In genomic region chr19:7900401-7900870, GRCh38 we compare ENCODE assay signal across 19 cellular contexts. TPM values are rescaled to one million over a fixed set of nuclear protein-coding genes. Genes with fewer than 3 reads are reported as not detected.
"Had no signal": no experiment of that assay in that cellular context is flagged by ENCODE, and none has a peak within 500 bp of the region (broad histone marks: within the 10 kb centered on the region; RNA-seq: fewer than 3 reads in every experiment).

No MANE protein-coding gene starts in this region.

- H3K27me3 ChIP-seq: ovary had no signal

- H3K4me3 ChIP-seq: coronary artery, ovary, tibial artery had no signal

- FAIRE-seq: endometrium, urothelium cell line had no signal

- H3K27me3 Mint-ChIP-seq: activated CD4-positive, alpha-beta T cell treated with anti-CD3 and anti-CD28 coated beads, Interleukin-2, amount 10 ng/mL, durations not matched to agents 7 days and 5 days had no signal

- DNase-seq: activated CD4-positive, alpha-beta T cell treated with anti-CD3 and anti-CD28 coated beads, Interleukin-2, amount 10 ng/mL, durations not matched to agents 7 days and 5 days; activated CD8-positive, alpha-beta memory T cell treated with anti-CD3 and anti-CD28 coated beads, Interleukin-2, amount 50 U/mL, for 4 hours; activated effector memory CD4-positive, alpha-beta T cell treated with anti-CD3 and anti-CD28 coated beads, Interleukin-2, amount 50 U/mL, for 16 hours; activated naive CD4-positive, alpha-beta T cell treated with anti-CD3 and anti-CD28 coated beads, Interleukin-2, amount 50 U/mL, for 16 hours; activated T-cell treated with anti-CD3 and anti-CD28 coated beads, Interleukin-2, amount 50 U/mL, for 48 hours; aorta; hippocampal formation; islet precursor cell; stimulated activated CD4-positive, alpha-beta T cell treated with anti-CD3 and anti-CD28 coated beads, Interleukin-2, amount 100 ng/mL, for 24 hours; stimulated activated naive CD4-positive, alpha-beta T cell treated with Interleukin-2 at 50 U/mL for 16 hours; tibial artery had no signal

- H3K4me3 Mint-ChIP-seq: activated CD4-positive, alpha-beta T cell treated with anti-CD3 and anti-CD28 coated beads, Interleukin-2, amount 10 ng/mL, durations not matched to agents 7 days and 5 days had no signal

- H3K36me3 ChIP-seq: ovary, tibial artery had no signal

- H3K27ac Mint-ChIP-seq: activated CD4-positive, alpha-beta T cell treated with anti-CD3 and anti-CD28 coated beads, Interleukin-2, amount 10 ng/mL, durations not matched to agents 7 days and 5 days had no signal

- H3K9me3 ChIP-seq: ovary, tibial artery had no signal

- H3K27ac ChIP-seq: coronary artery, ovary, tibial artery had no signal

RNA-seq across cellular contexts. Expression of gene LRRC8E, which starts 12.1 kb away (rescaled TPM):
- total RNA-seq: activated CD4-positive, alpha-beta T cell treated with anti-CD3 and anti-CD28 coated beads, Interleukin-2, amount 10 ng/mL, durations not matched to agents 7 days and 5 days; mononuclear cell; T-helper 1 cell treated with Interleukin-12 subunit alpha and Interleukin-12 subunit beta and Interleukin-4 antibody, amounts not matched to agents 30 ng/mL and 1 ng/mL, for 36 hours had no signal
- polyA plus RNA-seq: aorta, neural cell had no signal

RNA-seq across cellular contexts. Expression of gene TGFBR3L, which starts 14.2 kb away (rescaled TPM):
- total RNA-seq: subcutaneous adipose tissue had no signal
- polyA plus RNA-seq: neural cell had no signal

RNA-seq across cellular contexts. Expression of gene CTXN1, which starts 25.5 kb away (rescaled TPM):
- total RNA-seq: activated CD4-positive, alpha-beta T cell treated with anti-CD3 and anti-CD28 coated beads, Interleukin-2, amount 10 ng/mL, durations not matched to agents 7 days and 5 days; mononuclear cell; T-helper 1 cell treated with Interleukin-12 subunit alpha and Interleukin-12 subunit beta and Interleukin-4 antibody, amounts not matched to agents 30 ng/mL and 1 ng/mL, for 36 hours had no signal
